In the genomic region with DNA sequence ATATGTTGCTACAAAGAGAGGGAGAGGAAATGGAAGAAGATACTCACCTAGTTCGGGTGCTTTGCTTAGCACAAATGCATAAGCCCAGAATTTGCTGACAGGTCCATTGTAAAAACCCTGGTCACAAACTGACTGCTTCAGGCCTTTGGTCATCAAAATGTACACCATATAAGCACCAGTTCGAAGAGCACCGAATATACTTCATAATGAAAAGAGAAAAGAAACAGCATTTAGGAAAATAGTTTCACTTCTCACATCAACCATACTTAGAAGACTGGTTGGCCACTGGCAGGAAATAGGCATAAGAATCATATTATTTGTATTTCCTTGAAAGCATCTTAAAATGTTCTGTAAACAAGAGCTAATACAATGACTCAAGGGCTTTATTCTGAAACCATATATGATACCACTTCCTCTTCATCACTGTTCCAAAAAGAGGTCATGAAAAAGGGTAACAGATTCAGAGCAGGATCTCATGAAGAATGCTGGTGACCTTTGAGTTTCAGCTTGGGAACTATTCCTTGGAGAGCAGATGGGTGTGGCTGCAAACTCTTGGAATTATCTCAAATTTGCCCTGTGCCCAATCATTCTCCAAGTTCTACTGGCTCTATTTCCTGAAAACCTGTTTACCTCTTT, we compare ENCODE assay signal across 8 cellular contexts.
A peak's percentile ranks its signal among the peaks of the same experiment; 100 is the strongest.
DNase-seq lines count a peak whose midpoint lies in the region; ATAC-seq and TF ChIP-seq lines count a peak whose summit lies in the region.

No MANE protein-coding gene starts in this region.

- DNase-seq in central memory CD8-positive, alpha-beta T cell (ENCODE audit: low spot score in 2 of 2): no peak
- DNase-seq in heart left ventricle: no peak
- DNase-seq in NCI-H2196 treated with DMSO at 0.1 percent for 48 hours (lab: John Stamatoyannopoulos, UW; ENCODE audit: unreplicated experiment): no peak
- DNase-seq in DMS114 treated with DMSO at 0.1 percent for 48 hours (lab: John Stamatoyannopoulos, UW; ENCODE audit: unreplicated experiment): no peak
- no peak for DNase-seq in 8988T

- 84 to 98% (median 87%) methylated on average over 3 of the region's 3 CpGs for WGBS in heart left ventricle, 4 donors

- H4K20me1 ChIP-seq in BLaER1 treated with 17β-estradiol and CSF1 and Interleukin-3, amounts not matched to agents 10 nM and 100 nM: peaks cover 0 to 61% (median 0%) of the 10 kb centered on the region in 11 experiments; a peak in 7 of 22 replicates

- H3K27ac Mint-ChIP-seq in central memory CD8-positive, alpha-beta T cell (ENCODE audit: low read depth): peak overlapping the region; percentile 76

- no peak for TF ChIP-seq POLR2A in heart left ventricle (IDR thresholded peaks at IDR 0.05)

- H3K36me3 ChIP-seq in BLaER1 treated with 17β-estradiol and CSF1 and Interleukin-3, amounts not matched to agents 10 nM and 100 nM: peaks cover 0 to 19% (median 0%) of the 10 kb centered on the region in 11 experiments; a peak in 4 of 22 replicates
- no peaks in the 10 kb centered on the region for H3K36me3 ChIP-seq in heart left ventricle

- ATAC-seq in GM19324 (IDR thresholded peaks at IDR 0.05; ENCODE audit: low FRiP score, unreplicated experiment) (peak; percentile 51), HG03159 (IDR thresholded peaks at IDR 0.05; ENCODE audit: unreplicated experiment) (peak; percentile 91), heart left ventricle (no peak)
- peak; percentile 92 for ATAC-seq in central memory CD8-positive, alpha-beta T cell (replicated peaks; ENCODE audit: extremely low read depth, poor library complexity, severe bottlenecking)

- peak overlapping the region; percentile 71 for H3K4me3 Mint-ChIP-seq in central memory CD8-positive, alpha-beta T cell

- no peak for TF ChIP-seq CTCF in heart left ventricle (IDR thresholded peaks at IDR 0.05)

- intact Hi-C loops in heart left ventricle (cut with DNase I): no loop called here

- H3K9me3 Mint-ChIP-seq in central memory CD8-positive, alpha-beta T cell: no peaks in the 10 kb centered on the region

- peak overlapping the region; percentile 44 to 79 (median 70) for H3K4me2 ChIP-seq in BLaER1 treated with 17β-estradiol and CSF1 and Interleukin-3, amounts not matched to agents 10 nM and 100 nM

- H3K4me1 ChIP-seq in BLaER1 treated with 17β-estradiol and CSF1 and Interleukin-3, amounts not matched to agents 10 nM and 100 nM: peaks cover 24 to 43% (median 36%) of the 10 kb centered on the region in 10 experiments
- peaks cover 0 to 21% (median 0%) of the 10 kb centered on the region in 12 donors for H3K4me1 ChIP-seq in heart left ventricle

- H3K4me1 Mint-ChIP-seq in central memory CD8-positive, alpha-beta T cell: peaks cover 40% of the 10 kb centered on the region

- 0 out of 22 replicates have a peak overlapping the region, but pooled peaks of 1 of the 11 experiments have one; percentile 16 for H3K27ac ChIP-seq in BLaER1 treated with 17β-estradiol and CSF1 and Interleukin-3, amounts not matched to agents 10 nM and 100 nM
- peak overlapping the region in 1 of 12 donors; percentile 23 for H3K27ac ChIP-seq in heart left ventricle

- no peak overlapping the region for H3K4me3 ChIP-seq in BLaER1 treated with 17β-estradiol and CSF1 and Interleukin-3, amounts not matched to agents 10 nM and 100 nM
- no peak overlapping the region for H3K4me3 ChIP-seq in heart left ventricle

- H3K9me3 ChIP-seq in BLaER1 treated with 17β-estradiol and CSF1 and Interleukin-3, amounts not matched to agents 10 nM and 100 nM (replicated peaks in 1 of 11): no peaks in the 10 kb centered on the region
- no peaks in the 10 kb centered on the region for H3K9me3 ChIP-seq in heart left ventricle

- H3K27me3 ChIP-seq in BLaER1 treated with 17β-estradiol and CSF1 and Interleukin-3, amounts not matched to agents 10 nM and 100 nM: peaks cover 0 to 97% (median 0%) of the 10 kb centered on the region in 11 experiments; a peak in 7 of 22 replicates
- no peaks in the 10 kb centered on the region for H3K27me3 ChIP-seq in heart left ventricle

- peaks cover 4% of the 10 kb centered on the region for H3K36me3 Mint-ChIP-seq in central memory CD8-positive, alpha-beta T cell (ENCODE audit: insufficient read depth)

- H3K27me3 Mint-ChIP-seq in central memory CD8-positive, alpha-beta T cell: no peaks in the 10 kb centered on the region

- no peak overlapping the region for H3K9ac ChIP-seq in BLaER1 treated with 17β-estradiol and CSF1 and Interleukin-3, amounts not matched to agents 10 nM and 100 nM

Comparison
In these comparisons a context has a peak if more than half of its experiments do, and no peak if none do; other contexts are left out.
1. ATAC-seq: peak in GM19324 (single experiment), HG03159 (single experiment) and central memory CD8-positive, alpha-beta T cell (single experiment); none in heart left ventricle (0 of 4).